15 cellular contexts compared by ENCODE assay signal in the genomic region with DNA sequence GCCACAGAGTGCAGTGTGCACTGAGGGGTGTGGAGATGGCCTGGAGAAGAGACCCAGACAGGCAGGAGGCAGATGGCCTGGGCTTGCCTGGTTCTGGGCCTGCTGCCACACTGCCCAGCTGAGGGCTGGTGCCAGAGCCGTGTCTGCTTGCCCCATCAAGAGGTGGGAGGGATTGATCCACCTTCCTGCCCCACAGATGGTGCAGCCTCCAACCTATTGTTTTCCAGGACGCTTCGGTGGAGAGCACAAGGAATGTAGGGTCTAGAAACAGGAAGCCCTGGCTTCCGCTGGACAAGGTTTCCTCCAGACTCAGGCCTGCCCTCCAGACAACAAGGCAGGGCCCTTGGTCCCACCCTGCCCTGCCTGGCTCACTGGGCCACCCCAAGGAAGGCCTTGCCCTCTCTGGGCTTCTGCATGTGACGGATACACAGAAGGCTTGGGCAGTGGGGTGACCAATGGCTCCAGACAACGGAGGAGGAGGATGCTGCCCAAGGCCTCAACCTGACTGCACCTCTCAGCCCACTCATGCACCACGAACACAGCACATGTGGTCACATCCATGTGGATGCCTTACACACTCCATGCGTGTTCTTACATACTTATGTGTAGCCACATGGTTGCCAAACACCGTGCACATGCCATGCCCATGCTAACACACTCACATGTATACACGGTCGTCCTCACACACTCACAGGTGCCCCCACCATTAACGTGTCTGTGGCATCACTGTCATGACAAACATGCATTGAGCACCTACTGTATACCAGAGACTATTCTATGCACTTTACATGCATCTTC. TPM values are rescaled to one million over a fixed set of nuclear protein-coding genes. Genes with fewer than 3 reads are reported as not detected.
DNase-seq lines count a peak whose midpoint lies in the region; ATAC-seq, FAIRE-seq and TF ChIP-seq lines count a peak whose summit lies in the region.
"Had no signal": no experiment of that assay in that cellular context is flagged by ENCODE, and none has a peak within 500 bp of the region (broad histone marks: within the 10 kb centered on the region; RNA-seq: fewer than 3 reads in every experiment).

No MANE protein-coding gene starts in this region.

- POLR2A ChIA-PET in WTC11 (lab: Charles Lee) = no interaction called here

- peaks cover 27% of the 10 kb centered on the region for H3K4me1 Mint-ChIP-seq in WTC11
- H3K4me1 Mint-ChIP-seq: activated B cell treated with CpG ODN at 0.5 μM for 24 hours had no signal

- FAIRE-seq in HTR-8/SVneo (lab: Jason Lieb, UNC) = peak; percentile 55

- H3K27me3 Mint-ChIP-seq in WTC11 (ENCODE audit: low read depth) = peaks cover 5% of the 10 kb centered on the region

- DNase-seq in HTR-8/SVneo (ENCODE audit: insufficient read length, low spot score) (no peak), WTC11 (ENCODE audit: low spot score) (no peak), cardiac septum (ENCODE audit: low spot score) (peak; percentile 83), pulmonary artery endothelial cell (ENCODE audit: low read depth, low spot score) (peak; percentile 97), NCI-H2107 treated with DMSO at 0.1 percent for 48 hours (lab: John Stamatoyannopoulos, UW; ENCODE audit: unreplicated experiment) (no peak)
- DNase-seq in activated CD8-positive, alpha-beta memory T cell treated with anti-CD3 and anti-CD28 coated beads, Interleukin-2, amount 50 U/mL, for 4 hours = no peak
- DNase-seq: activated B cell treated with CpG ODN at 0.5 μM for 24 hours; activated T-cell treated with anti-CD3 and anti-CD28 coated beads, Interleukin-2, amount 50 U/mL, for 72 hours; anterior cingulate cortex; CD4-positive, CD25-positive, alpha-beta regulatory T cell; effector memory CD8-positive, alpha-beta T cell; stimulated activated CD4-positive, alpha-beta T cell treated with anti-CD3 and anti-CD28 coated beads, Interleukin-4, amount 100 ng/mL, for 4 hours had no signal

- H3K9me3 Mint-ChIP-seq in WTC11 = no peaks in the 10 kb centered on the region
- H3K9me3 Mint-ChIP-seq: activated B cell treated with CpG ODN at 0.5 μM for 24 hours; activated T-cell treated with anti-CD3 and anti-CD28 coated beads, Interleukin-2, amount 50 U/mL, for 72 hours; effector memory CD8-positive, alpha-beta T cell had no signal

- CTCF ChIA-PET in WTC11 (lab: Charles Lee) = interaction anchor here (1.1 to 9.2 kb wide), 5 partner anchors 10 to 119 kb away, joined by 3 to 103 read pairs (median 13); no protein-coding TSS in a partner anchor

- no peak for TF ChIP-seq CTCF in WTC11 (IDR thresholded peaks at IDR 0.05)

- H3K36me3 Mint-ChIP-seq in WTC11 = no peaks in the 10 kb centered on the region
- H3K36me3 Mint-ChIP-seq: CD4-positive, CD25-positive, alpha-beta regulatory T cell had no signal

- intact Hi-C loops in cardiac septum (cut with DNase I) = loop anchor here (2.0 to 5.0 kb wide), 3 partner anchors 42 to 157 kb away; no protein-coding TSS in a partner anchor

- H3K27ac Mint-ChIP-seq in WTC11 = peak overlapping the region; percentile 51; the same call in 1 of the 2 replicates
- H3K27ac Mint-ChIP-seq: activated B cell treated with CpG ODN at 0.5 μM for 24 hours; activated T-cell treated with anti-CD3 and anti-CD28 coated beads, Interleukin-2, amount 50 U/mL, for 72 hours; CD4-positive, CD25-positive, alpha-beta regulatory T cell had no signal

- ATAC-seq in WTC11 (no peak), GM21423 (IDR thresholded peaks at IDR 0.05; ENCODE audit: unreplicated experiment) (no peak), GM18861 (IDR thresholded peaks at IDR 0.05; ENCODE audit: unreplicated experiment) (no peak)
- ATAC-seq: activated T-cell treated with anti-CD3 and anti-CD28 coated beads, Interleukin-2, amount 50 U/mL, for 72 hours; effector memory CD8-positive, alpha-beta T cell had no signal

- H3K4me3 Mint-ChIP-seq in WTC11 = no peak overlapping the region
- H3K4me3 Mint-ChIP-seq: activated B cell treated with CpG ODN at 0.5 μM for 24 hours; activated T-cell treated with anti-CD3 and anti-CD28 coated beads, Interleukin-2, amount 50 U/mL, for 72 hours; CD4-positive, CD25-positive, alpha-beta regulatory T cell had no signal

TF ChIP-seq in WTC11, 78 proteins besides CTCF, POLR2A, EP300 and RAD21:
- no peak for TF ChIP-seq ZNF671 (CRISPR knock-in tag; IDR thresholded peaks at IDR 0.05)
- no peak for TF ChIP-seq ATF1 (CRISPR knock-in tag; IDR thresholded peaks at IDR 0.05)

RNA-seq across cellular contexts. Expression of gene CDH5, which starts 6.5 kb away (rescaled TPM):
- 0.14 to 0.28 TPM (median 0.14 TPM) in 3 replicates for total RNA-seq in WTC11 (2021)
- 51.9 TPM for total RNA-seq in cardiac septum
- 512 and 580 TPM in 2 replicates for total RNA-seq in pulmonary artery endothelial cell
- total RNA-seq: activated B cell treated with CpG ODN at 0.5 μM for 24 hours; activated T-cell treated with anti-CD3 and anti-CD28 coated beads, Interleukin-2, amount 50 U/mL, for 72 hours; CD4-positive, CD25-positive, alpha-beta regulatory T cell; SJSA1 had no signal

Comparison
In these comparisons a context has a peak if more than half of its experiments do, and no peak if none do; other contexts are left out.
1. DNase-seq: peak in cardiac septum (single experiment) and pulmonary artery endothelial cell (single experiment); none in HTR-8/SVneo (single experiment), WTC11 (single experiment), activated CD8-positive, alpha-beta memory T cell treated with anti-CD3 and anti-CD28 coated beads, Interleukin-2, amount 50 U/mL, for 4 hours (single experiment) and NCI-H2107 treated with DMSO at 0.1 percent for 48 hours (single experiment).
2. RNA of gene CDH5, which starts 6.5 kb away (total RNA-seq): 512 to 580 TPM in pulmonary artery endothelial cell and 51.9 TPM in cardiac septum (single experiment); 0.14 to 0.28 TPM in WTC11; every median in the first group is over 10 times any median in the second.